24 cellular contexts compared by ENCODE assay signal in genomic region chr4:152628128-152628527, GRCh38. TPM values are rescaled to one million over a fixed set of nuclear protein-coding genes. Genes with fewer than 3 reads are reported as not detected.
DNase-seq lines count a peak whose midpoint lies in the region; ATAC-seq and TF ChIP-seq lines count a peak whose summit lies in the region.
"Had no signal": no experiment of that assay in that cellular context is flagged by ENCODE, and none has a peak within 500 bp of the region (broad histone marks: within the 10 kb centered on the region; RNA-seq: fewer than 3 reads in every experiment).

No MANE protein-coding gene starts in this region.

- no peaks in the 10 kb centered on the region for H3K4me1 ChIP-seq in heart left ventricle
- no peaks in the 10 kb centered on the region for H3K4me1 ChIP-seq in esophagus muscularis mucosa
- no peaks in the 10 kb centered on the region for H3K4me1 ChIP-seq in suprapubic skin
- H3K4me1 ChIP-seq: body of pancreas, esophagus squamous epithelium, left lung, upper lobe of right lung had no signal

- WGBS in heart left ventricle, 4 donors, result 67 to 81% (median 76%) methylated on average over 5 of the region's 5 CpGs
- 65% methylated on average over 5 of the region's 5 CpGs for WGBS in esophagus muscularis mucosa
- whole genome bisulfite sequencing in suprapubic skin, result 46% methylated on average over 5 of the region's 5 CpGs

- no peak overlapping the region for H3K27ac ChIP-seq in heart left ventricle
- H3K27ac ChIP-seq in esophagus muscularis mucosa (replicated peaks in 1 of 4), result no peak overlapping the region
- peak overlapping the region; percentile 38 for H3K27ac ChIP-seq in suprapubic skin
- H3K27ac ChIP-seq: body of pancreas, esophagus squamous epithelium, left lung, upper lobe of right lung, WERI-Rb-1 had no signal

- no peak overlapping the region for H3K4me3 Mint-ChIP-seq in memory B cell
- H3K4me3 Mint-ChIP-seq: activated CD4-positive, alpha-beta T cell treated with anti-CD3 and anti-CD28 coated beads, Interleukin-2, amount 10 ng/mL, durations not matched to agents 7 days and 5 days; activated naive CD8-positive, alpha-beta T cell treated with anti-CD3 and anti-CD28 coated beads for 36 hours; activated T-helper 17 cell treated with anti-CD3 and anti-CD28 coated beads, Interleukin-2, amount 50 U/mL, for 72 hours; CD14-positive monocyte; effector memory CD8-positive, alpha-beta T cell; T-helper 2 cell treated with Interferon-gamma antibody and Interleukin-4, amounts not matched to agents 5 μg/mL and 100 μg/mL, for 36 hours had no signal

- ATAC-seq in heart left ventricle (peak in 1 of 4 donors; percentile 65), Right ventricle myocardium inferior (no peak), memory B cell (ENCODE audit: low read depth) (no peak), GM19023 (IDR thresholded peaks at IDR 0.05; ENCODE audit: unreplicated experiment) (no peak)
- ATAC-seq: activated T-helper 17 cell treated with anti-CD3 and anti-CD28 coated beads, Interleukin-2, amount 50 U/mL, for 72 hours; body of pancreas; effector memory CD8-positive, alpha-beta T cell; HCT116; left lung; upper lobe of right lung had no signal

- TF ChIP-seq CTCF in heart left ventricle (IDR thresholded peaks at IDR 0.05) (no peak), esophagus muscularis mucosa (IDR thresholded peaks at IDR 0.05) (no peak), suprapubic skin (IDR thresholded peaks at IDR 0.05) (no peak)

- H3K27me3 ChIP-seq in heart left ventricle (no peaks in the 10 kb centered on the region), esophagus muscularis mucosa (no peaks in the 10 kb centered on the region), suprapubic skin (no peaks in the 10 kb centered on the region)
- H3K27me3 ChIP-seq: body of pancreas, esophagus squamous epithelium, left lung, upper lobe of right lung had no signal

- TF ChIP-seq EP300 in esophagus muscularis mucosa (IDR thresholded peaks at IDR 0.05), result no peak
- TF ChIP-seq EP300 in suprapubic skin (IDR thresholded peaks at IDR 0.05), result no peak

- no peaks in the 10 kb centered on the region for H3K4me1 Mint-ChIP-seq in memory B cell
- H3K4me1 Mint-ChIP-seq: activated CD4-positive, alpha-beta T cell treated with anti-CD3 and anti-CD28 coated beads, Interleukin-2, amount 10 ng/mL, durations not matched to agents 7 days and 5 days; activated naive CD8-positive, alpha-beta T cell treated with anti-CD3 and anti-CD28 coated beads for 36 hours; CD14-positive monocyte had no signal

- DNase-seq in heart left ventricle (peak in 3 of 5 donors; percentile 45 to 56 (median 46)), Right ventricle myocardium inferior (ENCODE audit: missing footprints) (no peak), esophagus muscularis mucosa (ENCODE audit: extremely low spot score) (peak; percentile 90), memory B cell (ENCODE audit: low spot score in 2 of 2) (no peak), suprapubic skin (ENCODE audit: low spot score in 2 of 2) (peak in 1 of 2 donors; percentile 75), NCI-H187 treated with DMSO at 0.1 percent for 48 hours (lab: John Stamatoyannopoulos, UW) (no peak), NAMALWA (ENCODE audit: low spot score) (no peak)
- DNase-seq: activated CD4-positive, alpha-beta T cell treated with anti-CD3 and anti-CD28 coated beads, Interleukin-2, amount 10 ng/mL, durations not matched to agents 7 days and 5 days; activated naive CD8-positive, alpha-beta T cell treated with anti-CD3 and anti-CD28 coated beads for 36 hours; body of pancreas; effector memory CD8-positive, alpha-beta T cell; esophagus squamous epithelium; left lung; MM.1S; NCI-H146; NCI-H526 treated with DMSO at 0.1 percent for 48 hours; RPMI8226; upper lobe of right lung; WERI-Rb-1 had no signal

- intact Hi-C loops in heart left ventricle (cut with DNase I) (no loop called here), Right ventricle myocardium inferior (cut with DNase I) (no loop called here), esophagus muscularis mucosa (cut with DNase I) (no loop called here)

- H3K36me3 Mint-ChIP-seq in memory B cell, result peaks cover 23% of the 10 kb centered on the region
- H3K36me3 Mint-ChIP-seq: activated naive CD8-positive, alpha-beta T cell treated with anti-CD3 and anti-CD28 coated beads for 36 hours had no signal

- H3K9me3 ChIP-seq in heart left ventricle, result no peaks in the 10 kb centered on the region
- H3K9me3 ChIP-seq in esophagus muscularis mucosa, result no peaks in the 10 kb centered on the region
- H3K9me3 ChIP-seq in suprapubic skin, result no peaks in the 10 kb centered on the region
- H3K9me3 ChIP-seq: body of pancreas, esophagus squamous epithelium, left lung, upper lobe of right lung had no signal

- H3K9me3 Mint-ChIP-seq in memory B cell, result no peaks in the 10 kb centered on the region
- H3K9me3 Mint-ChIP-seq: activated CD4-positive, alpha-beta T cell treated with anti-CD3 and anti-CD28 coated beads, Interleukin-2, amount 10 ng/mL, durations not matched to agents 7 days and 5 days; activated naive CD8-positive, alpha-beta T cell treated with anti-CD3 and anti-CD28 coated beads for 36 hours; activated T-helper 17 cell treated with anti-CD3 and anti-CD28 coated beads, Interleukin-2, amount 50 U/mL, for 72 hours; CD14-positive monocyte; effector memory CD8-positive, alpha-beta T cell; T-helper 2 cell treated with Interferon-gamma antibody and Interleukin-4, amounts not matched to agents 5 μg/mL and 100 μg/mL, for 36 hours had no signal

- peak overlapping the region; percentile 53 for H3K27ac Mint-ChIP-seq in memory B cell
- H3K27ac Mint-ChIP-seq: activated CD4-positive, alpha-beta T cell treated with anti-CD3 and anti-CD28 coated beads, Interleukin-2, amount 10 ng/mL, durations not matched to agents 7 days and 5 days; activated T-helper 17 cell treated with anti-CD3 and anti-CD28 coated beads, Interleukin-2, amount 50 U/mL, for 72 hours; T-helper 2 cell treated with Interferon-gamma antibody and Interleukin-4, amounts not matched to agents 5 μg/mL and 100 μg/mL, for 36 hours had no signal

- TF ChIP-seq POLR2A in heart left ventricle (IDR thresholded peaks at IDR 0.05) (no peak), esophagus muscularis mucosa (IDR thresholded peaks at IDR 0.05; ENCODE audit: low read depth) (no peak), suprapubic skin (IDR thresholded peaks at IDR 0.05) (no peak)

- H3K4me3 ChIP-seq in heart left ventricle (no peak overlapping the region), esophagus muscularis mucosa (no peak overlapping the region), suprapubic skin (no peak overlapping the region)
- H3K4me3 ChIP-seq: body of pancreas, esophagus squamous epithelium, left lung, upper lobe of right lung had no signal

- peaks cover 0 to 13% (median 0%) of the 10 kb centered on the region in 9 donors for H3K36me3 ChIP-seq in heart left ventricle
- H3K36me3 ChIP-seq in esophagus muscularis mucosa, result no peaks in the 10 kb centered on the region
- H3K36me3 ChIP-seq in suprapubic skin, result peaks cover 8% of the 10 kb centered on the region
- H3K36me3 ChIP-seq: upper lobe of right lung, WERI-Rb-1 had no signal

- H3K27me3 Mint-ChIP-seq in memory B cell, result no peaks in the 10 kb centered on the region
- H3K27me3 Mint-ChIP-seq: activated CD4-positive, alpha-beta T cell treated with anti-CD3 and anti-CD28 coated beads, Interleukin-2, amount 10 ng/mL, durations not matched to agents 7 days and 5 days; activated naive CD8-positive, alpha-beta T cell treated with anti-CD3 and anti-CD28 coated beads for 36 hours; activated T-helper 17 cell treated with anti-CD3 and anti-CD28 coated beads, Interleukin-2, amount 50 U/mL, for 72 hours; effector memory CD8-positive, alpha-beta T cell had no signal

RNA-seq across cellular contexts. Expression of gene TMEM154, which starts 51.7 kb away (rescaled TPM):
- total RNA-seq in heart left ventricle, result 1 to 10 TPM; 1.2 to 8.0 (median 1.8) TPM
- polyA plus RNA-seq in heart left ventricle, result under 1 TPM; 0.27 to 0.37 TPM
- total RNA-seq in Right ventricle myocardium inferior, result 3.2 TPM
- total RNA-seq in esophagus muscularis mucosa, result 1 to 10 TPM; 1.1 to 2.9 (median 2.3) TPM
- 100 to 1,000 TPM in 3 of 4 donors, 10 to 100 TPM in 1; 81.9 to 164 (median 132) TPM for total RNA-seq in suprapubic skin

Comparison
In these comparisons a context has a peak if more than half of its experiments do, and no peak if none do; other contexts are left out.
1. DNase-seq: peak in heart left ventricle (3 of 5) and esophagus muscularis mucosa (single experiment); none in Right ventricle myocardium inferior (single experiment), memory B cell (0 of 2), NCI-H187 treated with DMSO at 0.1 percent for 48 hours (single experiment) and NAMALWA (single experiment).
2. RNA of gene TMEM154, which starts 51.7 kb away (total RNA-seq): 81.9 to 164 TPM in suprapubic skin; 3.2 TPM in Right ventricle myocardium inferior (single experiment), 1.1 to 2.9 TPM in esophagus muscularis mucosa and 1.2 to 8.0 TPM in heart left ventricle; every median in the first group is over 4 times any median in the second.